Comparison of ENCODE assay signal across 8 cellular contexts in the genomic region with DNA sequence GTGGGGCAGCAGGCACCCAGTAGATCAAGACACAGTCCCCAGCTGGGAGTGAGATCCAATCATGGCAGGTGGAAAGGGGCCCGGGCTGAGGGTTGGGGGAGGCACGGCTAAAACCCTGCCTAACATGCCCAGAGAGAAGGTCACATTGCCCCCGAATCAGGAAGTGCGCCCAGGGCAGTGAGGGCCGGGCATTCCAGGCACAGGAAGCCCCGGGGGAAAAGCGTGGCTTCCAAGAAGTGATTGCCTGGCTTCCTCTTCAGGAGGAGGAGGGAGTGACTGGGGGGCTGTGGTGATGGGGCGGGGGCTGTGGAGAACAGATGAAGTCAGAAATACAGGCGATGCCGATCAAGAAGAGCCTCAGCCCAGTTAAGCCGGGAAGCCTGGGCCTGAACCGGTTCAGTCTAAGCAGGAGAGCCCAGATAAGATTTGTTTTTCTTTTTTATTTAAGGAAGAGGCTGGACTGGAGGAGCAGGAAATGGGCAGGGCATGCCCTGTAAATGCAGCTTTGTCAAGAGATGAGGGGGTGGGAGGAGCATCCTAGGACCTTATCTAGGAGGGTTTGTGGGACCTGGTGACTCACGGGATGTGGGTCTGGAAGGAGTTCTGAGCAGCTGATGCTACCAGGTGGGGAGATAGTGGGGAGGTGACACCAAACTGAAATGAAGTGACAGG.
DNase-seq lines count a peak whose midpoint lies in the region.

No MANE protein-coding gene starts in this region.

- DNase-seq in AG08395 (ENCODE audit: low spot score) (peak; percentile 65), H4 (ENCODE audit: low spot score) (peak; percentile 95), SW480 (ENCODE audit: low spot score) (peak; percentile 83), islet precursor cell (peak; percentile 74), NCI-H1417 treated with DMSO at 0.1 percent for 48 hours (lab: John Stamatoyannopoulos, UW) (no peak), NCI-H1694 treated with DMSO at 0.1 percent for 48 hours (lab: John Stamatoyannopoulos, UW) (no peak)
- peak; percentile 39 for DNase-seq in stimulated activated CD4-positive, alpha-beta T cell treated with anti-CD3 and anti-CD28 coated beads, Interleukin-4, amount 100 ng/mL, for 1 hour

- peak overlapping the region; percentile 62 for H3K27ac ChIP-seq in adipose tissue (ENCODE audit: low read depth, low read length)

- WGBS in adipose tissue, 3 donors: 30 to 78% (median 30%) methylated on average over 13 of the region's 13 CpGs

Comparison
In these comparisons a context has a peak if more than half of its experiments do, and no peak if none do; other contexts are left out.
1. DNase-seq: peak in AG08395 (single experiment), H4 (single experiment), SW480 (single experiment), islet precursor cell (single experiment) and stimulated activated CD4-positive, alpha-beta T cell treated with anti-CD3 and anti-CD28 coated beads, Interleukin-4, amount 100 ng/mL, for 1 hour (single experiment); none in NCI-H1417 treated with DMSO at 0.1 percent for 48 hours (single experiment) and NCI-H1694 treated with DMSO at 0.1 percent for 48 hours (single experiment).